In genomic region chr15:89335289-89336041, GRCh38 we compare ENCODE assay signal across 8 cellular contexts. TPM values are rescaled to one million over a fixed set of nuclear protein-coding genes. Genes with fewer than 3 reads are reported as not detected.
A peak's percentile ranks its signal among the peaks of the same experiment; 100 is the strongest.
DNase-seq lines count a peak whose midpoint lies in the region; ATAC-seq, FAIRE-seq and TF ChIP-seq lines count a peak whose summit lies in the region.

No MANE protein-coding gene starts in this region.

- H3K36me3 ChIP-seq in KOPT-K1 (ENCODE audit: insufficient read depth, low read length) (peaks cover 30% of the 10 kb centered on the region), adipocyte (ENCODE audit: control insufficient read depth, insufficient read depth, low read length, severe bottlenecking) (peaks cover 27% of the 10 kb centered on the region), keratinocyte (ENCODE audit: control insufficient read depth in 2 of 2, extremely low read depth in 1 of 2, insufficient read depth in 2 of 2, low read length in 2 of 2) (peaks cover 18 to 22% of the 10 kb centered on the region in 2 experiments), stomach smooth muscle (ENCODE audit: control insufficient read depth in 2 of 2, insufficient read depth in 2 of 2, low read length in 2 of 2) (peaks cover 14 to 18% of the 10 kb centered on the region in 2 donors)

- H3K27me3 ChIP-seq in adipocyte (replicated peaks; ENCODE audit: control insufficient read depth, insufficient read depth, low read length) (peaks cover 3% of the 10 kb centered on the region), keratinocyte (ENCODE audit: control insufficient read depth, extremely low read depth, insufficient read depth, low read length) (no peaks in the 10 kb centered on the region), stomach smooth muscle (ENCODE audit: control insufficient read depth in 1 of 2, insufficient read depth in 2 of 2, low read length in 2 of 2) (no peaks in the 10 kb centered on the region)

- H3K9me3 ChIP-seq in KOPT-K1 (ENCODE audit: insufficient read depth, low read length, poor library complexity, severe bottlenecking) (no peaks in the 10 kb centered on the region), adipocyte (ENCODE audit: control insufficient read depth, low read length) (no peaks in the 10 kb centered on the region), keratinocyte (ENCODE audit: control insufficient read depth, low read depth, low read length) (no peaks in the 10 kb centered on the region), stomach smooth muscle (ENCODE audit: control insufficient read depth in 2 of 2, low read length in 2 of 2) (no peaks in the 10 kb centered on the region)

- intact Hi-C loops in cardiac septum (cut with DNase I): no loop called here
- intact Hi-C loops in Right ventricle myocardium superior (cut with DNase I): no loop called here

- H3K4me2 ChIP-seq in keratinocyte (ENCODE audit: control insufficient read depth, extremely low read depth, insufficient read depth, low read depth, low read length): peak overlapping the region; percentile 77

- ATAC-seq in Right ventricle myocardium superior (ENCODE audit: poor library complexity): no peak

- peaks cover 15% of the 10 kb centered on the region for H4K20me1 ChIP-seq in keratinocyte (ENCODE audit: control insufficient read depth, extremely low read depth, insufficient read depth, low read length)

- H3K9me1 ChIP-seq in keratinocyte (ENCODE audit: control insufficient read depth, extremely low read depth, insufficient read depth, low read length): peaks cover under 1% of the 10 kb centered on the region

- no peak for FAIRE-seq in keratinocyte (lab: Jason Lieb, UNC)

- DNase-seq in cardiac septum (ENCODE audit: low spot score): peak; percentile 77
- no peak for DNase-seq in Right ventricle myocardium superior
- DNase-seq in adipocyte (ENCODE audit: low read depth): no peak
- DNase-seq in keratinocyte (ENCODE audit: low read depth, low spot score): no peak
- no peak for DNase-seq in OCI-M2 (lab: John Stamatoyannopoulos, UW; ENCODE audit: unreplicated experiment)
- DNase-seq in SW 1271 (lab: John Stamatoyannopoulos, UW): no peak

- peak overlapping the region; percentile 8 for H2AFZ ChIP-seq in keratinocyte (ENCODE audit: control insufficient read depth, low read length)

- dilution Hi-C loops in keratinocyte (cut with MboI; ENCODE audit: extremely low pct_ligation_motif_present, low sequenced_read_pairs): no loop called here

- peak overlapping the region; percentile 75 for H3K27ac ChIP-seq in KOPT-K1 (ENCODE audit: low read depth, low read length, poor library complexity, severe bottlenecking)
- H3K27ac ChIP-seq in keratinocyte (ENCODE audit: control insufficient read depth, insufficient read depth, low read length): no peak overlapping the region
- H3K27ac ChIP-seq in stomach smooth muscle (ENCODE audit: low read length): peak overlapping the region; percentile 71

- H3K79me2 ChIP-seq in keratinocyte (ENCODE audit: control insufficient read depth, insufficient read depth, low read length): peaks cover 40% of the 10 kb centered on the region

- no peak overlapping the region for H3K9ac ChIP-seq in adipocyte (ENCODE audit: low read length)
- H3K9ac ChIP-seq in keratinocyte (ENCODE audit: control insufficient read depth, extremely low read depth, insufficient read depth, low read length): peak overlapping the region; percentile 20
- peak overlapping the region; percentile 12 to 47 for H3K9ac ChIP-seq in stomach smooth muscle (ENCODE audit: low read length in 2 of 2)

- peaks cover 41% of the 10 kb centered on the region for H3K4me1 ChIP-seq in adipocyte (ENCODE audit: control insufficient read depth, insufficient read depth, low read length)
- peaks cover 26% of the 10 kb centered on the region for H3K4me1 ChIP-seq in keratinocyte (ENCODE audit: control insufficient read depth, extremely low read depth, insufficient read depth, low read length)
- H3K4me1 ChIP-seq in stomach smooth muscle (ENCODE audit: control insufficient read depth, insufficient read depth, low read length): peaks cover 38% of the 10 kb centered on the region

- TF ChIP-seq CTCF in keratinocyte (optimal IDR thresholded peaks at IDR 0.05 in 1 of 3, IDR thresholded peaks at IDR 0.05 in 1 of 3, conservative IDR thresholded peaks at IDR 0.05 in 1 of 3; ENCODE audit: extremely low read depth in 1 of 3, insufficient read depth in 2 of 3, low read length in 3 of 3): no peak

- H3K4me3 ChIP-seq in adipocyte (ENCODE audit: low read length) (peak overlapping the region; percentile 58), keratinocyte (ENCODE audit: control insufficient read depth in 2 of 3, extremely low read depth in 1 of 3, insufficient read depth in 2 of 3, low read depth in 1 of 3, low read length in 3 of 3) (peak overlapping the region; percentile 4 to 48 (median 31)), stomach smooth muscle (ENCODE audit: low read length in 2 of 2) (peak overlapping the region; percentile 50 to 93)

RNA-seq across cellular contexts. Expression of gene POLG, which starts 0.8 kb away (rescaled TPM):
- total RNA-seq in cardiac septum (49.4 TPM), Right ventricle myocardium superior (36.9 TPM)
- 27.3 to 40.4 TPM (median 29.6 TPM) in 3 replicates for polyA plus RNA-seq in keratinocyte
- 43.8 TPM for polyA plus RNA-seq in keratinocyte (2011; ENCODE audit: low read depth)
- 16.4 and 19.9 TPM in 2 replicates for polyA plus RNA-seq in keratinocyte (2011; cell fraction: cytosol; rRNA removed)
- polyA plus RNA-seq in keratinocyte (2011; cell fraction: nucleus; rRNA removed): 118 and 119 TPM in 2 replicates
- 38.1 and 46.6 TPM in 2 replicates for polyA plus RNA-seq in keratinocyte (2012; ENCODE audit: low replicate concordance)
- 23.5 to 66.7 TPM (median 34.2 TPM) in 3 replicates for polyA minus RNA-seq in keratinocyte
- 27.0 TPM for polyA minus RNA-seq in keratinocyte (2011; cell fraction: cytosol; rRNA and poly(A)+ RNA removed)
- polyA minus RNA-seq in keratinocyte (2011; cell fraction: nucleus; rRNA and poly(A)+ RNA removed): 56.3 and 60.3 TPM in 2 replicates
